Comparison of ENCODE assay signal across 23 cellular contexts in genomic region chrX:68837119-68837518, GRCh38.
"Had no signal": no experiment of that assay in that cellular context is flagged by ENCODE, and none has a peak within 500 bp of the region (broad histone marks: within the 10 kb centered on the region; RNA-seq: fewer than 3 reads in every experiment).

No MANE protein-coding gene starts in this region.

- H3K27me3 Mint-ChIP-seq: activated naive CD8-positive, alpha-beta T cell treated with anti-CD3 and anti-CD28 coated beads, Interleukin-2, amount 10 ng/mL, durations not matched to agents 7 days and 5 days; central memory CD8-positive, alpha-beta T cell; effector memory CD8-positive, alpha-beta T cell had no signal

- FAIRE-seq: colon, islet of Langerhans, urothelium cell line had no signal

- H3K27ac ChIP-seq: dorsolateral prefrontal cortex, gastroesophageal sphincter, ovary, psoas muscle, right atrium auricular region, stomach had no signal

- H3K9me3 ChIP-seq: esophagus squamous epithelium, gastroesophageal sphincter, ovary, psoas muscle, right atrium auricular region, stomach, transverse colon had no signal

- H3K9me3 Mint-ChIP-seq: activated naive CD4-positive, alpha-beta T cell treated with anti-CD3 and anti-CD28 coated beads for 36 hours; activated naive CD8-positive, alpha-beta T cell treated with anti-CD3 and anti-CD28 coated beads, Interleukin-2, amount 10 ng/mL, durations not matched to agents 7 days and 5 days; central memory CD8-positive, alpha-beta T cell; effector memory CD8-positive, alpha-beta T cell; WTC11 had no signal

- H3K36me3 Mint-ChIP-seq: activated naive CD8-positive, alpha-beta T cell treated with anti-CD3 and anti-CD28 coated beads, Interleukin-2, amount 10 ng/mL, durations not matched to agents 7 days and 5 days had no signal

- H3K27me3 ChIP-seq: gastroesophageal sphincter, ovary, right atrium auricular region, transverse colon had no signal

- H3K4me3 ChIP-seq: dorsolateral prefrontal cortex, esophagus squamous epithelium, gastroesophageal sphincter, ovary, psoas muscle, right atrium auricular region, stomach, transverse colon had no signal

- DNase-seq: activated naive CD4-positive, alpha-beta T cell treated with anti-CD3 and anti-CD28 coated beads for 36 hours; activated naive CD8-positive, alpha-beta T cell treated with anti-CD3 and anti-CD28 coated beads, Interleukin-2, amount 10 ng/mL, durations not matched to agents 7 days and 5 days; amniotic stem cell; effector memory CD8-positive, alpha-beta T cell; esophagus squamous epithelium; left cardiac atrium; mesenchymal stem cell; naive B cell; psoas muscle; stimulated activated CD4-positive, alpha-beta T cell treated with anti-CD3 and anti-CD28 coated beads, Interleukin-12 subunit alpha, Interleukin-12 subunit beta, amount 100 ng/mL, for 4 hours; stimulated activated CD4-positive, alpha-beta T cell treated with anti-CD3 and anti-CD28 coated beads, Interleukin-4, amount 100 ng/mL, for 4 hours; T-helper 1 cell had no signal

- H3K4me3 Mint-ChIP-seq: activated naive CD4-positive, alpha-beta T cell treated with anti-CD3 and anti-CD28 coated beads for 36 hours; activated naive CD8-positive, alpha-beta T cell treated with anti-CD3 and anti-CD28 coated beads, Interleukin-2, amount 10 ng/mL, durations not matched to agents 7 days and 5 days; central memory CD8-positive, alpha-beta T cell; effector memory CD8-positive, alpha-beta T cell; WTC11 had no signal

- H3K36me3 ChIP-seq: ovary, transverse colon had no signal

- H3K27ac Mint-ChIP-seq: activated naive CD4-positive, alpha-beta T cell treated with anti-CD3 and anti-CD28 coated beads for 36 hours; activated naive CD8-positive, alpha-beta T cell treated with anti-CD3 and anti-CD28 coated beads, Interleukin-2, amount 10 ng/mL, durations not matched to agents 7 days and 5 days; WTC11 had no signal
